In the genomic region with DNA sequence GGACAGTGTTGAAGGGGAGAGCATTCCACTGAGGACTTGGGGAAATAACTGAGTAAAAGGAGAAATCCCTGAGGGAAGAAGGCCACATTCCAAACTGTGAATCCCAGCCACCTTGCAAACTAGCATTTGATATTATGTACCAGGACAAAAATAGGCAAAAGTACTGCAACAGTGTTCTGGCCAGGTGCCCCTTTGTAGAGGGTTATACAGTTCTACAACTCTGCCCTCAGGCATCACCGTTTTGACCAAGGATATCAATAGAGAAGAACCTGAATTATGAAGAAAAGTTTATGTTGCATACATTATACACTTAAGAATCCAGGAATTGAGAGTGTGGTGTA, we compare ENCODE assay signal across 13 cellular contexts. TPM values are rescaled to one million over a fixed set of nuclear protein-coding genes. Genes with fewer than 3 reads are reported as not detected.
DNase-seq lines count a peak whose midpoint lies in the region; ATAC-seq and TF ChIP-seq lines count a peak whose summit lies in the region.
"Had no signal": no experiment of that assay in that cellular context is flagged by ENCODE, and none has a peak within 500 bp of the region (broad histone marks: within the 10 kb centered on the region; RNA-seq: fewer than 3 reads in every experiment).

No MANE protein-coding gene starts in this region.

- H3T11ph ChIP-seq in H9 (ENCODE audit: low read length) = no peak overlapping the region

- H3K4me3 ChIP-seq in PC-3 (ENCODE audit: low read length) (no peak overlapping the region), esophagus (ENCODE audit: low read depth in 1 of 2, low read length in 2 of 2) (no peak overlapping the region), mesendoderm (ENCODE audit: low read length) (no peak overlapping the region)

- H3K27ac ChIP-seq in PC-3 (ENCODE audit: low read length) (peak overlapping the region; percentile 92), esophagus (ENCODE audit: low read depth in 2 of 2, low read length in 1 of 2) (peak overlapping the region; percentile 79 to 85), mesendoderm (ENCODE audit: low read depth, low read length) (no peak overlapping the region), H9 (ENCODE audit: insufficient read length, low read depth, low read length) (no peak overlapping the region)

- H3K4me1 ChIP-seq in PC-3 (ENCODE audit: insufficient read depth, low read length) = peaks cover 44% of the 10 kb centered on the region
- peaks cover 0 to 4% of the 10 kb centered on the region in 2 donors for H3K4me1 ChIP-seq in esophagus (ENCODE audit: control insufficient read depth in 2 of 2, insufficient read depth in 2 of 2, low read length in 1 of 2)
- H3K4me1 ChIP-seq in mesendoderm (ENCODE audit: control insufficient read depth, low read depth, low read length) = no peaks in the 10 kb centered on the region
- no peaks in the 10 kb centered on the region for H3K4me1 ChIP-seq in H9 (ENCODE audit: insufficient read depth, low read length)

- peak overlapping the region; percentile 50; the same call in 1 of the 2 replicates for H3K9ac ChIP-seq in PC-3 (ENCODE audit: low read length)
- no peak overlapping the region for H3K9ac ChIP-seq in mesendoderm (ENCODE audit: low read length)
- no peak overlapping the region for H3K9ac ChIP-seq in H9 (ENCODE audit: extremely low read depth, insufficient read length, low read length)

- H3K4ac ChIP-seq in mesendoderm (ENCODE audit: low read depth, low read length) = no peak overlapping the region
- no peak overlapping the region for H3K4ac ChIP-seq in H9 (ENCODE audit: low read depth, low read length)

- CTCF ChIA-PET in PC-3 (lab: Charles Lee) = interaction anchor here (1.2 kb wide), 1 partner anchor 55 kb away, joined by 5 read pairs; no protein-coding TSS in a partner anchor

- H3K36me3 Mint-ChIP-seq in stimulated activated effector memory CD8-positive, alpha-beta T cell treated with anti-CD3 and anti-CD28 coated beads, Interleukin-12 subunit alpha, Interleukin-12 subunit beta, amount 100 ng/mL, for 72 hours = no peaks in the 10 kb centered on the region
- H3K36me3 Mint-ChIP-seq in H9 (ENCODE audit: insufficient read depth in 1 of 3, low read depth in 3 of 3) = no peaks in the 10 kb centered on the region
- H3K36me3 Mint-ChIP-seq: CD4-positive, CD25-positive, alpha-beta regulatory T cell had no signal

- no peaks in the 10 kb centered on the region for H3K36me3 ChIP-seq in PC-3 (ENCODE audit: low read depth, low read length)
- no peaks in the 10 kb centered on the region for H3K36me3 ChIP-seq in esophagus (ENCODE audit: control insufficient read depth in 2 of 2, insufficient read depth in 2 of 2, low read length in 1 of 2)
- H3K36me3 ChIP-seq in mesendoderm (ENCODE audit: control insufficient read depth, insufficient read depth, low read length) = no peaks in the 10 kb centered on the region

- H3K4me2 ChIP-seq in PC-3 (ENCODE audit: low read length) = peak overlapping the region; percentile 59
- H3K4me2 ChIP-seq in mesendoderm (ENCODE audit: low read length) = no peak overlapping the region
- H3K4me2 ChIP-seq in H9 (ENCODE audit: insufficient read depth, insufficient read length, low read length) = no peak overlapping the region

- no peaks in the 10 kb centered on the region for H3F3A ChIP-seq in PC-3 (ENCODE audit: low read length, unreplicated experiment)

- H3K79me1 ChIP-seq in mesendoderm (ENCODE audit: low read length) (no peaks in the 10 kb centered on the region), H9 (ENCODE audit: insufficient read depth, low read depth, low read length, poor library complexity, severe bottlenecking) (no peaks in the 10 kb centered on the region)

- H4K8ac ChIP-seq in mesendoderm (ENCODE audit: low read depth, low read length) (no peak overlapping the region), H9 (replicated peaks; ENCODE audit: insufficient read length, low read depth, low read length) (no peak overlapping the region)

- H3K79me2 ChIP-seq in PC-3 (ENCODE audit: low read length) = no peaks in the 10 kb centered on the region
- H3K79me2 ChIP-seq in mesendoderm (ENCODE audit: control insufficient read depth, insufficient read depth, low read length) = no peaks in the 10 kb centered on the region
- H3K79me2 ChIP-seq in H9 (ENCODE audit: insufficient read depth, low read length) = no peaks in the 10 kb centered on the region

- H3K4me1 Mint-ChIP-seq in stimulated activated effector memory CD8-positive, alpha-beta T cell treated with anti-CD3 and anti-CD28 coated beads, Interleukin-12 subunit alpha, Interleukin-12 subunit beta, amount 100 ng/mL, for 72 hours = no peaks in the 10 kb centered on the region
- H3K4me1 Mint-ChIP-seq in H9 = peaks cover 21 to 27% of the 10 kb centered on the region in 2 experiments
- H3K4me1 Mint-ChIP-seq: CD4-positive, CD25-positive, alpha-beta regulatory T cell had no signal

- no peak overlapping the region for H3K4me3 Mint-ChIP-seq in stimulated activated effector memory CD8-positive, alpha-beta T cell treated with anti-CD3 and anti-CD28 coated beads, Interleukin-12 subunit alpha, Interleukin-12 subunit beta, amount 100 ng/mL, for 72 hours
- no peak overlapping the region for H3K4me3 Mint-ChIP-seq in H9
- H3K4me3 Mint-ChIP-seq: CD4-positive, CD25-positive, alpha-beta regulatory T cell had no signal

- H4K20me1 ChIP-seq in PC-3 (ENCODE audit: low read length) (no peaks in the 10 kb centered on the region), H9 (ENCODE audit: control insufficient read depth, insufficient read depth, insufficient read length) (no peaks in the 10 kb centered on the region)

- BruUV-seq in PC-3 (replicated peaks; lab: Mats Ljungman, UMichigan) = TSS peak; percentile 48

- H2BK12ac ChIP-seq in H9 (ENCODE audit: insufficient read length, low read depth, low read length) = no peak overlapping the region

- POLR2A ChIA-PET in PC-3 (lab: Charles Lee; ENCODE audit: unreplicated experiment) = no interaction called here

- 30 to 66% methylated on average over 1 of the region's 1 CpG for WGBS in esophagus, 2 donors
- WGBS in mesendoderm (ENCODE audit: extremely low coverage, insufficient coverage, low lambda C conversion rate) = no CpG with 5 or more reads among the region's 1 CpG
- WGBS in H9 (ENCODE audit: extremely low coverage, insufficient read length, low lambda C conversion rate) = no CpG with 5 or more reads among the region's 1 CpG

- H3K9me3 Mint-ChIP-seq in stimulated activated effector memory CD8-positive, alpha-beta T cell treated with anti-CD3 and anti-CD28 coated beads, Interleukin-12 subunit alpha, Interleukin-12 subunit beta, amount 100 ng/mL, for 72 hours = no peaks in the 10 kb centered on the region
- no peaks in the 10 kb centered on the region for H3K9me3 Mint-ChIP-seq in H9
- H3K9me3 Mint-ChIP-seq: CD4-positive, CD25-positive, alpha-beta regulatory T cell had no signal

- H2BK120ac ChIP-seq in mesendoderm (ENCODE audit: low read depth, low read length) = no peak overlapping the region
- no peak overlapping the region for H2BK120ac ChIP-seq in H9 (ENCODE audit: low read depth, low read length, poor library complexity, severe bottlenecking)

- H3K56ac ChIP-seq in mesendoderm (ENCODE audit: low read length) (no peak overlapping the region), H9 (ENCODE audit: insufficient read length, low read depth, low read length) (no peak overlapping the region)

- H3K18ac ChIP-seq in mesendoderm (ENCODE audit: low read length) (no peak overlapping the region), H9 (ENCODE audit: insufficient read length, low read depth, low read length) (no peak overlapping the region)

- ATAC-seq in PC-3 (no peak; the same call in 1 of the 2 replicates), HG03521 (IDR thresholded peaks at IDR 0.05; ENCODE audit: unreplicated experiment) (no peak)
- peak; percentile 13 for ATAC-seq in stimulated activated effector memory CD8-positive, alpha-beta T cell treated with anti-CD3 and anti-CD28 coated beads, Interleukin-12 subunit alpha, Interleukin-12 subunit beta, amount 100 ng/mL, for 72 hours

- no peak for DNase-seq in PC-3
- DNase-seq in mesendoderm = peak; percentile 27
- no peak for DNase-seq in stimulated activated effector memory CD8-positive, alpha-beta T cell treated with anti-CD3 and anti-CD28 coated beads, Interleukin-12 subunit alpha, Interleukin-12 subunit beta, amount 100 ng/mL, for 72 hours (ENCODE audit: low spot score in 2 of 2)
- no peak for DNase-seq in H9
- DNase-seq in foreskin melanocyte = no peak
- DNase-seq in SHP77 (lab: John Stamatoyannopoulos, UW) = no peak
- DNase-seq: activated CD4-positive, CD25-positive, alpha-beta regulatory T cell; CD4-positive, CD25-positive, alpha-beta regulatory T cell; NCI-H1048; NCI-H524 had no signal

- intact Hi-C loops in PC-3 (cut with micrococcal nuclease) = loop anchor here (5.0 kb wide), 2 partner anchors 130 to 175 kb away; no protein-coding TSS in a partner anchor

- H3K9me3 ChIP-seq in PC-3 (ENCODE audit: low read length) (no peaks in the 10 kb centered on the region), esophagus (ENCODE audit: control insufficient read depth in 2 of 2, insufficient read depth in 1 of 2, low read depth in 1 of 2, low read length in 1 of 2) (no peaks in the 10 kb centered on the region), H9 (ENCODE audit: control insufficient read depth, low read depth, low read length) (no peaks in the 10 kb centered on the region)

- H3K23me2 ChIP-seq in H9 (ENCODE audit: insufficient read length, low read depth, low read length, poor library complexity, severe bottlenecking) = no peaks in the 10 kb centered on the region

- no peak overlapping the region for H2AK5ac ChIP-seq in mesendoderm (ENCODE audit: low read length)
- H2AK5ac ChIP-seq in H9 (ENCODE audit: insufficient read length, low read length) = no peak overlapping the region

- no peak overlapping the region for H4K91ac ChIP-seq in H9 (ENCODE audit: insufficient read length, low read depth, low read length)

- H2BK15ac ChIP-seq in mesendoderm (replicated peaks; ENCODE audit: low read depth) (no peak overlapping the region), H9 (ENCODE audit: low read depth, low read length) (no peak overlapping the region)

- H2BK5ac ChIP-seq in mesendoderm (ENCODE audit: low read length) (no peak overlapping the region), H9 (ENCODE audit: insufficient read length, low read length) (no peak overlapping the region)

- H3K23ac ChIP-seq in mesendoderm (ENCODE audit: low read length) (no peak overlapping the region), H9 (ENCODE audit: insufficient read length, low read depth, low read length) (no peak overlapping the region)

- H4K5ac ChIP-seq in mesendoderm (ENCODE audit: low read length) (no peak overlapping the region), H9 (ENCODE audit: insufficient read length, low read depth, low read length) (no peak overlapping the region)

- H3K9me2 ChIP-seq in PC-3 (replicated peaks; ENCODE audit: low read length) = no peaks in the 10 kb centered on the region

- H2AFZ ChIP-seq in PC-3 (ENCODE audit: low read length) = no peak overlapping the region
- H2AFZ ChIP-seq in H9 (ENCODE audit: low read length) = no peak overlapping the region

- no peak overlapping the region for H2BK20ac ChIP-seq in H9 (ENCODE audit: low read depth, low read length, poor library complexity, severe bottlenecking)

- H3K27me3 ChIP-seq in PC-3 (ENCODE audit: low read length) = no peaks in the 10 kb centered on the region
- H3K27me3 ChIP-seq in esophagus (ENCODE audit: control insufficient read depth in 1 of 2, insufficient read depth in 2 of 2, low read length in 2 of 2) = no peaks in the 10 kb centered on the region
- no peaks in the 10 kb centered on the region for H3K27me3 ChIP-seq in mesendoderm (ENCODE audit: insufficient read depth, low read length, poor library complexity)
- H3K27me3 ChIP-seq in H9 (ENCODE audit: insufficient read depth, low read length) = no peaks in the 10 kb centered on the region

- H3K27ac Mint-ChIP-seq in stimulated activated effector memory CD8-positive, alpha-beta T cell treated with anti-CD3 and anti-CD28 coated beads, Interleukin-12 subunit alpha, Interleukin-12 subunit beta, amount 100 ng/mL, for 72 hours = no peak overlapping the region
- H3K27ac Mint-ChIP-seq in H9 = peak overlapping the region in 1 of 3 experiments; percentile 13; a peak in 1 of 7 replicates
- H3K27ac Mint-ChIP-seq: CD4-positive, CD25-positive, alpha-beta regulatory T cell had no signal

- TF ChIP-seq CTCF in PC-3 (conservative IDR thresholded peaks at IDR 0.05; ENCODE audit: low read depth, low read length) = no peak
- no peak for TF ChIP-seq CTCF in H9 (conservative IDR thresholded peaks at IDR 0.05)

- H3K14ac ChIP-seq in H9 (ENCODE audit: insufficient read depth, low read length) = no peak overlapping the region

- H3K27me3 Mint-ChIP-seq in H9 (ENCODE audit: low read depth) = no peaks in the 10 kb centered on the region

RNA-seq across cellular contexts. Expression of a gene that starts 20.6 kb away (rescaled TPM):
- total RNA-seq in PC-3 (2014; rRNA removed) = 0.07 TPM in 1 of 2 replicates, not detected in the other
- polyA plus RNA-seq in esophagus = 10 to 100 TPM in 1 of 2 donors, 1 to 10 TPM in 1; 6.5 to 11.1 TPM
- 0.08 TPM for polyA plus RNA-seq in mesendoderm (2013, experiment 1 of 2)
- polyA plus RNA-seq in mesendoderm (2013, experiment 2 of 2) = 0.10 TPM
- not detected in 2 replicates for total RNA-seq in H9 (2021)
- total RNA-seq: SK-MEL-5 had no signal
- polyA plus RNA-seq: CD4-positive, CD25-positive, alpha-beta regulatory T cell had no signal

Comparison
In these comparisons a context has a peak if more than half of its experiments do, and no peak if none do; other contexts are left out.
1. H3K27ac ChIP-seq: peak in PC-3 (single experiment) and esophagus (2 of 2); none in mesendoderm (single experiment) and H9 (single experiment).